Comparison of ENCODE assay signal across 8 cellular contexts in genomic region chr2:101473911-101474751, GRCh38. TPM values are rescaled to one million over a fixed set of nuclear protein-coding genes. Genes with fewer than 3 reads are reported as not detected.
DNase-seq lines count a peak whose midpoint lies in the region; TF ChIP-seq lines count a peak whose summit lies in the region.

No MANE protein-coding gene starts in this region.

- H3K27ac Mint-ChIP-seq in activated CD4-positive, alpha-beta memory T cell treated with anti-CD3 and anti-CD28 coated beads, Interleukin-2, amount 10 ng/mL, durations not matched to agents 7 days and 5 days = peak overlapping the region; percentile 93

- peaks cover 25% of the 10 kb centered on the region for H3K4me1 ChIP-seq in HUES64 (ENCODE audit: insufficient read depth, low read length)
- peaks cover 33% of the 10 kb centered on the region for H3K4me1 ChIP-seq in mononuclear cell (ENCODE audit: insufficient read depth, low read length)

- peak overlapping the region; percentile 20; the same call in 1 of the 2 replicates for H3K27ac ChIP-seq in HUES64 (ENCODE audit: low read depth, low read length)

- H3K4me1 Mint-ChIP-seq in activated CD4-positive, alpha-beta memory T cell treated with anti-CD3 and anti-CD28 coated beads, Interleukin-2, amount 10 ng/mL, durations not matched to agents 7 days and 5 days = peaks cover 40% of the 10 kb centered on the region

- H3K27me3 Mint-ChIP-seq in activated CD4-positive, alpha-beta memory T cell treated with anti-CD3 and anti-CD28 coated beads, Interleukin-2, amount 10 ng/mL, durations not matched to agents 7 days and 5 days = no peaks in the 10 kb centered on the region

- H3K4me3 ChIP-seq in HUES64 (ENCODE audit: low read length) = peak overlapping the region; percentile 62
- peak overlapping the region; percentile 30 for H3K4me3 ChIP-seq in epithelial cell of esophagus (ENCODE audit: low read length)
- H3K4me3 ChIP-seq in mononuclear cell (ENCODE audit: low read length) = peak overlapping the region; percentile 32

- peak overlapping the region; percentile 61 for H3K9ac ChIP-seq in HUES64 (ENCODE audit: low read depth, low read length)

- peak; percentile 78 for DNase-seq in AG08396 (ENCODE audit: low spot score)
- peak; percentile 59 for DNase-seq in activated CD4-positive, alpha-beta memory T cell treated with anti-CD3 and anti-CD28 coated beads, Interleukin-2, amount 10 ng/mL, durations not matched to agents 7 days and 5 days
- peak; percentile 16 for DNase-seq in epithelial cell of esophagus (ENCODE audit: low read depth)
- peak; percentile 33 for DNase-seq in stimulated activated naive CD4-positive, alpha-beta T cell treated with Interleukin-2 at 50 U/mL for 16 hours (lab: John Stamatoyannopoulos, UW)
- DNase-seq in NCI-H187 treated with DMSO at 0.1 percent for 48 hours (lab: John Stamatoyannopoulos, UW) = no peak
- DNase-seq in 8988T = no peak

- H3K27me3 ChIP-seq in HUES64 (ENCODE audit: insufficient read depth, low read length) (peaks cover 28% of the 10 kb centered on the region), mononuclear cell (ENCODE audit: insufficient read depth, low read length) (peaks cover 43% of the 10 kb centered on the region)

- POLR2A ChIA-PET in activated CD4-positive, alpha-beta memory T cell treated with anti-CD3 and anti-CD28 coated beads, Interleukin-2, amount 10 ng/mL, durations not matched to agents 7 days and 5 days (lab: Charles Lee) = interaction anchor here (0.5 to 3.2 kb wide), 21 partner anchors 13 to 761 kb away, joined by 3 to 31 read pairs (median 4); partner anchors contain the start of genes CNOT11, MAP4K4 and RNF149

- H3K36me3 Mint-ChIP-seq in activated CD4-positive, alpha-beta memory T cell treated with anti-CD3 and anti-CD28 coated beads, Interleukin-2, amount 10 ng/mL, durations not matched to agents 7 days and 5 days (ENCODE audit: low read depth) = no peaks in the 10 kb centered on the region

- no peaks in the 10 kb centered on the region for H3K9me3 ChIP-seq in HUES64 (ENCODE audit: insufficient read depth, low read depth, low read length)
- H3K9me3 ChIP-seq in mononuclear cell (ENCODE audit: low read depth, low read length) = no peaks in the 10 kb centered on the region

- TF ChIP-seq CTCF in epithelial cell of esophagus (IDR thresholded peaks at IDR 0.05; ENCODE audit: insufficient read depth, low read depth, low read length, missing control alignments) = no peak

- H3K9me3 Mint-ChIP-seq in activated CD4-positive, alpha-beta memory T cell treated with anti-CD3 and anti-CD28 coated beads, Interleukin-2, amount 10 ng/mL, durations not matched to agents 7 days and 5 days = no peaks in the 10 kb centered on the region

- CTCF ChIA-PET in activated CD4-positive, alpha-beta memory T cell treated with anti-CD3 and anti-CD28 coated beads, Interleukin-2, amount 10 ng/mL, durations not matched to agents 7 days and 5 days (lab: Charles Lee) = interaction anchor here (0.8 to 1.5 kb wide), 7 partner anchors 11 to 349 kb away, joined by 3 to 5 read pairs (median 3); no protein-coding TSS in a partner anchor

- H3K36me3 ChIP-seq in HUES64 (ENCODE audit: insufficient read depth, low read length) = no peaks in the 10 kb centered on the region

- H3K4me3 Mint-ChIP-seq in activated CD4-positive, alpha-beta memory T cell treated with anti-CD3 and anti-CD28 coated beads, Interleukin-2, amount 10 ng/mL, durations not matched to agents 7 days and 5 days = peak overlapping the region; percentile 79

- 2% methylated on average over 94 of the region's 94 CpGs for WGBS in HUES64

RNA-seq across cellular contexts. Expression of gene RFX8, which starts 0.8 kb away (rescaled TPM):
- polyA plus RNA-seq in HUES64 (2013, experiment 1 of 2) = not detected
- not detected for polyA plus RNA-seq in HUES64 (2013, experiment 2 of 2)
- total RNA-seq in activated CD4-positive, alpha-beta memory T cell treated with anti-CD3 and anti-CD28 coated beads, Interleukin-2, amount 10 ng/mL, durations not matched to agents 7 days and 5 days = 1 to 10 TPM; 1.7 to 2.6 TPM
- 0.21 TPM for total RNA-seq in mononuclear cell

Comparison
In these comparisons a context has a peak if more than half of its experiments do, and no peak if none do; other contexts are left out.
1. DNase-seq: peak in AG08396 (single experiment), activated CD4-positive, alpha-beta memory T cell treated with anti-CD3 and anti-CD28 coated beads, Interleukin-2, amount 10 ng/mL, durations not matched to agents 7 days and 5 days (single experiment), epithelial cell of esophagus (single experiment) and stimulated activated naive CD4-positive, alpha-beta T cell treated with Interleukin-2 at 50 U/mL for 16 hours (single experiment); none in NCI-H187 treated with DMSO at 0.1 percent for 48 hours (single experiment) and 8988T (single experiment).
2. Peak in every context shown above with its lines, with median percentiles within 50 percentile points of each other: H3K4me3 ChIP-seq.